Comparison of ENCODE assay signal across 22 cellular contexts in genomic region chr3:52364322-52364721, GRCh38.
"Had no signal": no experiment of that assay in that cellular context is flagged by ENCODE, and none has a peak within 500 bp of the region (broad histone marks: within the 10 kb centered on the region; RNA-seq: fewer than 3 reads in every experiment).

No MANE protein-coding gene starts in this region.

- H3K4me3 Mint-ChIP-seq: naive thymus-derived CD4-positive, alpha-beta T cell; nephron progenitor cell; stimulated activated memory B cell treated with anti-CD40 and anti-IgM and Interleukin-4, amounts not matched to agents 10 μg/mL and 1 μg/mL and 100 μg/mL, for 72 hours; stimulated activated naive CD8-positive, alpha-beta T cell treated with anti-CD3 and anti-CD28 coated beads, Interleukin-15, Interleukin-2, amounts not matched to agents 100 ng/mL and 50 ng/mL, for 24 hours had no signal

- H2AFZ ChIP-seq: hepatocyte had no signal

- H3K27me3 ChIP-seq: colonic mucosa, hepatocyte, neutrophil, right lobe of liver, tibial artery had no signal

- ATAC-seq: left colon; left ventricle myocardium superior; naive thymus-derived CD4-positive, alpha-beta T cell; psoas muscle; right lobe of liver; stimulated activated memory B cell treated with anti-CD40 and anti-IgM and Interleukin-4, amounts not matched to agents 10 μg/mL and 1 μg/mL and 100 μg/mL, for 72 hours had no signal

- H3K4me1 ChIP-seq: colonic mucosa, psoas muscle, right lobe of liver, tibial artery had no signal

- H3K4me2 ChIP-seq: hepatocyte had no signal

- H3K27ac ChIP-seq: colonic mucosa, hepatocyte, neutrophil, psoas muscle, right lobe of liver, tibial artery had no signal

- FAIRE-seq: endothelial cell of umbilical vein, kidney had no signal

- H3K4me3 ChIP-seq: colonic mucosa, hepatocyte, psoas muscle, right lobe of liver, tibial artery had no signal

- H3K4me1 Mint-ChIP-seq: naive thymus-derived CD4-positive, alpha-beta T cell; stimulated activated memory B cell treated with anti-CD40 and anti-IgM and Interleukin-4, amounts not matched to agents 10 μg/mL and 1 μg/mL and 100 μg/mL, for 72 hours had no signal

- H3K36me3 ChIP-seq: colonic mucosa had no signal

- H3K9me3 ChIP-seq: colonic mucosa, neutrophil, psoas muscle, right lobe of liver, tibial artery had no signal

- DNase-seq: colonic mucosa; dermis blood vessel endothelial cell; erythroblast; foreskin melanocyte; head of caudate nucleus; kidney; left colon; left ventricle myocardium superior; mesendoderm; naive thymus-derived CD4-positive, alpha-beta T cell; nephron progenitor cell; psoas muscle; retina; right lobe of liver; stimulated activated CD4-positive, alpha-beta T cell treated with anti-CD3 and anti-CD28 coated beads, Interleukin-4, amount 100 ng/mL, for 1 hour; stimulated activated CD8-positive, alpha-beta memory T cell treated with anti-CD3 and anti-CD28 coated beads, Interleukin-4, amount 100 ng/mL, for 48 hours; tibial artery had no signal

- H3K27me3 Mint-ChIP-seq: naive thymus-derived CD4-positive, alpha-beta T cell; stimulated activated memory B cell treated with anti-CD40 and anti-IgM and Interleukin-4, amounts not matched to agents 10 μg/mL and 1 μg/mL and 100 μg/mL, for 72 hours; stimulated activated naive CD8-positive, alpha-beta T cell treated with anti-CD3 and anti-CD28 coated beads, Interleukin-15, Interleukin-2, amounts not matched to agents 100 ng/mL and 50 ng/mL, for 24 hours had no signal

- H3K9me3 Mint-ChIP-seq: naive thymus-derived CD4-positive, alpha-beta T cell; nephron progenitor cell; stimulated activated memory B cell treated with anti-CD40 and anti-IgM and Interleukin-4, amounts not matched to agents 10 μg/mL and 1 μg/mL and 100 μg/mL, for 72 hours; stimulated activated naive CD8-positive, alpha-beta T cell treated with anti-CD3 and anti-CD28 coated beads, Interleukin-15, Interleukin-2, amounts not matched to agents 100 ng/mL and 50 ng/mL, for 24 hours had no signal

- H3K27ac Mint-ChIP-seq: nephron progenitor cell; stimulated activated memory B cell treated with anti-CD40 and anti-IgM and Interleukin-4, amounts not matched to agents 10 μg/mL and 1 μg/mL and 100 μg/mL, for 72 hours; stimulated activated naive CD8-positive, alpha-beta T cell treated with anti-CD3 and anti-CD28 coated beads, Interleukin-15, Interleukin-2, amounts not matched to agents 100 ng/mL and 50 ng/mL, for 24 hours had no signal

- H3K79me2 ChIP-seq: hepatocyte had no signal
